In genomic region chr6:139367810-139368321, GRCh38 we compare ENCODE assay signal across 11 cellular contexts. TPM values are rescaled to one million over a fixed set of nuclear protein-coding genes. Genes with fewer than 3 reads are reported as not detected.
DNase-seq lines count a peak whose midpoint lies in the region; ATAC-seq, FAIRE-seq and TF ChIP-seq lines count a peak whose summit lies in the region.
"Had no signal": no experiment of that assay in that cellular context is flagged by ENCODE, and none has a peak within 500 bp of the region (broad histone marks: within the 10 kb centered on the region; RNA-seq: fewer than 3 reads in every experiment).

No MANE protein-coding gene starts in this region.

- WGBS in liver, result 78% methylated on average over 7 of the region's 7 CpGs
- 27% methylated on average over 7 of the region's 7 CpGs for WGBS in HepG2 (ENCODE audit: low lambda C conversion rate)

- CTCF ChIA-PET in HepG2 (lab: Yijun Ruan, JAX; ENCODE audit: low intra/inter-chr PET ratio, low total read pairs), result no interaction called here

- H3K4me3 ChIP-seq in liver (ENCODE audit: low read depth in 1 of 3, low read length in 3 of 3) (no peak overlapping the region), HepG2 (replicated peaks in 1 of 3; ENCODE audit: insufficient read depth in 1 of 3, low read depth in 2 of 3, low read length in 3 of 3) (no peak overlapping the region), iPS-15b (ENCODE audit: low read depth, low read length) (no peak overlapping the region)
- H3K4me3 ChIP-seq: mucosa of descending colon, PC-9 had no signal

- peaks cover 5% of the 10 kb centered on the region for H4K20me1 ChIP-seq in HepG2 (ENCODE audit: insufficient read depth, low read length)

- H3K9me3 ChIP-seq in liver (ENCODE audit: control insufficient read depth in 4 of 4, low read length in 3 of 4), result no peaks in the 10 kb centered on the region
- no peaks in the 10 kb centered on the region for H3K9me3 ChIP-seq in HepG2 (ENCODE audit: low read length)
- no peaks in the 10 kb centered on the region for H3K9me3 ChIP-seq in iPS-15b (ENCODE audit: control insufficient read depth, insufficient read depth, low read length)
- H3K9me3 ChIP-seq: mucosa of descending colon had no signal

- no TSS peak for BruUV-seq in HepG2 (replicated peaks; lab: Mats Ljungman, UMichigan)

- H3K4me1 ChIP-seq in liver (ENCODE audit: control insufficient read depth in 4 of 4, insufficient read depth in 4 of 4, low read length in 3 of 4), result peaks cover 3 to 26% (median 15%) of the 10 kb centered on the region in 4 donors
- peaks cover 46% of the 10 kb centered on the region for H3K4me1 ChIP-seq in HepG2 (ENCODE audit: insufficient read depth, low read length)
- H3K4me1 ChIP-seq in iPS-15b (ENCODE audit: control insufficient read depth, insufficient read depth, low read length), result peaks cover 28% of the 10 kb centered on the region

- TF ChIP-seq EP300 in HepG2 (IDR thresholded peaks at IDR 0.05; ENCODE audit: low read depth in 2 of 2, low read length in 2 of 2), result no peak
- TF ChIP-seq EP300 in HepG2 (CRISPR knock-in tag; IDR thresholded peaks at IDR 0.05; ENCODE audit: borderline replicate concordance), result no peak

- TF ChIP-seq RAD21 in liver (IDR thresholded peaks at IDR 0.05) (peak; percentile 6 to 15), HepG2 (CRISPR knock-in tag; IDR thresholded peaks at IDR 0.05) (no peak)

- no peak overlapping the region for H3K4me2 ChIP-seq in HepG2 (ENCODE audit: low read depth, low read length)
- H3K4me2 ChIP-seq: PC-9 had no signal

- FAIRE-seq in HepG2 (lab: Jason Lieb, UNC), result no peak
- peak; percentile 93 for FAIRE-seq in TTC549 (lab: Jason Lieb, UNC)

- H2AFZ ChIP-seq in HepG2 (ENCODE audit: low read length), result no peak overlapping the region
- H2AFZ ChIP-seq: PC-9 had no signal

- TF ChIP-seq CTCF in liver (IDR thresholded peaks at IDR 0.05; ENCODE audit: low read depth, low read length, missing input control), result no peak
- no peak for TF ChIP-seq CTCF in HepG2 (CRISPR knock-in tag; IDR thresholded peaks at IDR 0.05)

- ATAC-seq in HepG2, result no peak
- ATAC-seq in GM21515 (IDR thresholded peaks at IDR 0.05; ENCODE audit: unreplicated experiment), result no peak
- ATAC-seq in HG02840 (IDR thresholded peaks at IDR 0.05; ENCODE audit: low FRiP score, unreplicated experiment), result no peak
- no peak for ATAC-seq in GM18870 (IDR thresholded peaks at IDR 0.05; ENCODE audit: unreplicated experiment)
- ATAC-seq: mucosa of descending colon had no signal

- TF ChIP-seq POLR2A in HepG2 (IDR thresholded peaks at IDR 0.05; ENCODE audit: insufficient read depth in 1 of 2, low read depth in 2 of 2, low read length in 2 of 2), result no peak

- in situ Hi-C loops in HepG2 (cut with HindIII; ENCODE audit: extremely low pct_ligation_motif_present, low pct_unique_long_range_greater_than_20kb), result loop anchor here (10.0 to 25.0 kb wide), 6 partner anchors 233 to 1544 kb away; partner anchors contain the start of gene HECA

- no peak overlapping the region for H3K27ac ChIP-seq in liver (ENCODE audit: low read depth in 1 of 2, low read length in 2 of 2)
- H3K27ac ChIP-seq in HepG2 (ENCODE audit: extremely low read length, insufficient read depth, low read length), result no peak overlapping the region
- H3K27ac ChIP-seq: PC-9 had no signal

- H3K9ac ChIP-seq in liver (ENCODE audit: low read depth in 1 of 2, low read length in 2 of 2) (no peak overlapping the region), HepG2 (ENCODE audit: insufficient read depth, low read depth, low read length) (no peak overlapping the region), iPS-15b (ENCODE audit: low read depth, low read length) (peak overlapping the region; percentile 39)

- H3K36me3 ChIP-seq in liver (ENCODE audit: control insufficient read depth in 4 of 4, insufficient read depth in 3 of 4, low read depth in 1 of 4, low read length in 3 of 4), result no peaks in the 10 kb centered on the region
- no peaks in the 10 kb centered on the region for H3K36me3 ChIP-seq in HepG2 (replicated peaks in 1 of 2; ENCODE audit: control insufficient read depth in 1 of 2, insufficient read depth in 2 of 2, low read length in 2 of 2)
- H3K36me3 ChIP-seq in iPS-15b (ENCODE audit: control insufficient read depth, insufficient read depth, low read length), result no peaks in the 10 kb centered on the region

- intact Hi-C loops in HepG2 (cut with micrococcal nuclease; ENCODE audit: unreplicated experiment), result no loop called here

- DNase-seq in HepG2 (ENCODE audit: low spot score) (no peak), RPMI8226 (no peak)
- DNase-seq: activated CD4-positive, alpha-beta T cell treated with anti-CD3 and anti-CD28 coated beads for 4 hours; mucosa of descending colon; PC-9 had no signal

- POLR2A ChIA-PET in HepG2 (lab: Yijun Ruan, JAX), result no interaction called here

- peaks cover 13% of the 10 kb centered on the region for H3K79me2 ChIP-seq in HepG2 (ENCODE audit: insufficient read depth, low read length)

- H3K27me3 ChIP-seq in liver (ENCODE audit: control insufficient read depth in 4 of 4, insufficient read depth in 4 of 4, low read length in 3 of 4) (no peaks in the 10 kb centered on the region), HepG2 (ENCODE audit: control insufficient read depth in 1 of 2, insufficient read depth in 2 of 2, low read length in 2 of 2) (0 out of 5 replicates have a peak, but pooled peaks cover 0 to 8% of the 10 kb centered on the region in 2 experiments), iPS-15b (ENCODE audit: control insufficient read depth, insufficient read depth, low read length) (no peaks in the 10 kb centered on the region)

TF ChIP-seq in liver, 16 proteins besides CTCF, POLR2A, EP300 and RAD21 (continues in another document):
- TF ChIP-seq FOXA1 (IDR thresholded peaks at IDR 0.05), result no peak
- TF ChIP-seq HNF4G (IDR thresholded peaks at IDR 0.05), result no peak

TF ChIP-seq in HepG2, 621 proteins besides CTCF, POLR2A, EP300 and RAD21:
- TF ChIP-seq SALL1 (CRISPR knock-in tag; IDR thresholded peaks at IDR 0.05) (no peak), ZNF513 (CRISPR knock-in tag; conservative IDR thresholded peaks at IDR 0.05) (no peak), ZNF335 (CRISPR knock-in tag; IDR thresholded peaks at IDR 0.05) (no peak)

RNA-seq across cellular contexts. Expression of gene CITED2, which starts 6.6 kb away (rescaled TPM):
- total RNA-seq in liver, result 10 to 100 TPM in 1 of 2 donors, 1 to 10 TPM in 1; 9.9 to 57.1 TPM
- 10 to 100 TPM; 14.5 to 30.5 TPM for polyA plus RNA-seq in liver
- 16.8 and 17.6 TPM in 2 replicates for total RNA-seq in HepG2 (2016; rRNA removed; fragmentation: Illumina TruSeq; extraction: Trizol)
- total RNA-seq in HepG2 (2016; cell fraction: cytosol; rRNA removed; fragmentation: Illumina TruSeq; extraction: Trizol; ENCODE audit: low read depth), result 3.3 and 5.6 TPM in 2 replicates
- 12.5 and 18.6 TPM in 2 replicates for total RNA-seq in HepG2 (2016; cell fraction: insoluble cytoplasmic fraction; rRNA removed; fragmentation: Illumina TruSeq; extraction: Trizol)
- 8.2 and 9.8 TPM in 2 replicates for total RNA-seq in HepG2 (2016; cell fraction: membrane; rRNA removed; fragmentation: Illumina TruSeq; extraction: Trizol)
- 10.2 and 12.3 TPM in 2 replicates for total RNA-seq in HepG2 (2016; cell fraction: nucleus; rRNA removed; fragmentation: Illumina TruSeq; extraction: Trizol)
- 57.2 and 66.8 TPM in 2 replicates for polyA plus RNA-seq in HepG2 (2011; rRNA removed)
- 22.6 and 34.2 TPM in 2 replicates for polyA plus RNA-seq in HepG2 (2011; cell fraction: cytosol; rRNA removed)
- 38.3 and 44.4 TPM in 2 replicates for polyA plus RNA-seq in HepG2 (2011; cell fraction: nucleus; rRNA removed)
- polyA plus RNA-seq in HepG2 (2012), result 27.9 and 37.4 TPM in 2 replicates
- 4.1 and 4.2 TPM in 2 replicates for polyA plus RNA-seq in HepG2 (2016; cell fraction: cytosol; fragmentation: Illumina TruSeq; extraction: Trizol; ENCODE audit: low read depth)
- polyA plus RNA-seq in HepG2 (2016; cell fraction: insoluble cytoplasmic fraction; fragmentation: Illumina TruSeq; extraction: Trizol; ENCODE audit: low read depth), result 26.3 and 33.5 TPM in 2 replicates
- polyA plus RNA-seq in HepG2 (2016; cell fraction: membrane; fragmentation: Illumina TruSeq; extraction: Trizol; ENCODE audit: low read depth), result 7.9 and 8.1 TPM in 2 replicates
- 29.6 and 30.7 TPM in 2 replicates for polyA plus RNA-seq in HepG2 (2016; cell fraction: nucleus; fragmentation: Illumina TruSeq; extraction: Trizol; ENCODE audit: insufficient read depth, low read depth)
- polyA minus RNA-seq in HepG2 (2011; rRNA and poly(A)+ RNA removed; ENCODE audit: low replicate concordance), result 17.4 and 116 TPM in 2 replicates
- 48.9 and 60.6 TPM in 2 replicates for polyA minus RNA-seq in HepG2 (2011; cell fraction: cytosol; rRNA and poly(A)+ RNA removed)
- polyA minus RNA-seq in HepG2 (2011; cell fraction: nucleus; rRNA and poly(A)+ RNA removed), result 23.0 and 29.2 TPM in 2 replicates
